ENCODE assay signal across 23 cellular contexts in genomic region chr1:39483276-39483675, GRCh38. TPM values are rescaled to one million over a fixed set of nuclear protein-coding genes. Genes with fewer than 3 reads are reported as not detected.
DNase-seq lines count a peak whose midpoint lies in the region; ATAC-seq and TF ChIP-seq lines count a peak whose summit lies in the region.
"Had no signal": no experiment of that assay in that cellular context is flagged by ENCODE, and none has a peak within 500 bp of the region (broad histone marks: within the 10 kb centered on the region; RNA-seq: fewer than 3 reads in every experiment).

No MANE protein-coding gene starts in this region.

- H3K36me3 ChIP-seq in breast epithelium (no peaks in the 10 kb centered on the region), endodermal cell (ENCODE audit: control insufficient read depth, insufficient read depth, low read length) (peaks cover 86% of the 10 kb centered on the region)

- TF ChIP-seq CTCF in MCF 10A (IDR thresholded peaks at IDR 0.05; ENCODE audit: unreplicated experiment) = no peak
- TF ChIP-seq CTCF in breast epithelium (IDR thresholded peaks at IDR 0.05) = no peak
- no peak for TF ChIP-seq CTCF in endodermal cell (conservative IDR thresholded peaks at IDR 0.05)

- H3K9me3 Mint-ChIP-seq in MCF 10A (ENCODE audit: unreplicated experiment) (no peaks in the 10 kb centered on the region), IgD-negative memory B cell (no peaks in the 10 kb centered on the region), endodermal cell (no peaks in the 10 kb centered on the region)
- no peaks in the 10 kb centered on the region for H3K9me3 Mint-ChIP-seq in stimulated activated naive B cell treated with anti-CD40 and anti-IgM and Interleukin-4, amounts not matched to agents 10 μg/mL and 1 μg/mL and 100 μg/mL, for 72 hours
- H3K9me3 Mint-ChIP-seq: activated B cell treated with CpG ODN at 0.5 μM for 24 hours had no signal

- POLR2A ChIA-PET in MCF 10A (lab: Yijun Ruan, JAX) = no interaction called here

- H3K27ac Mint-ChIP-seq in MCF 10A (ENCODE audit: low read depth, unreplicated experiment) (peak overlapping the region; percentile 65), IgD-negative memory B cell (peak overlapping the region in 2 of 3 donors; percentile 31 to 47), endodermal cell (peak overlapping the region; percentile 33)
- H3K27ac Mint-ChIP-seq in stimulated activated naive B cell treated with anti-CD40 and anti-IgM and Interleukin-4, amounts not matched to agents 10 μg/mL and 1 μg/mL and 100 μg/mL, for 72 hours = peak overlapping the region; percentile 27
- H3K27ac Mint-ChIP-seq: activated B cell treated with CpG ODN at 0.5 μM for 24 hours; activated naive CD8-positive, alpha-beta T cell had no signal

- H3K9me3 ChIP-seq in breast epithelium (no peaks in the 10 kb centered on the region), endodermal cell (ENCODE audit: control insufficient read depth, low read length) (no peaks in the 10 kb centered on the region)
- H3K9me3 ChIP-seq: heart left ventricle, thoracic aorta had no signal

- CTCF ChIA-PET in MCF 10A (lab: Yijun Ruan, JAX) = no interaction called here

- no peak overlapping the region for H3K4me3 ChIP-seq in breast epithelium
- H3K4me3 ChIP-seq in endodermal cell (ENCODE audit: low read length) = no peak overlapping the region
- H3K4me3 ChIP-seq: heart left ventricle, thoracic aorta had no signal

- DNase-seq in MCF 10A (ENCODE audit: unreplicated experiment) (no peak), breast epithelium (ENCODE audit: low spot score in 2 of 2) (no peak), endodermal cell (no peak), superior temporal gyrus (ENCODE audit: extremely low spot score) (no peak), sciatic nerve (ENCODE audit: low spot score) (no peak)
- DNase-seq in stimulated activated naive B cell treated with anti-CD40 and anti-IgM and Interleukin-4, amounts not matched to agents 10 μg/mL and 1 μg/mL and 100 μg/mL, for 72 hours = no peak
- DNase-seq: activated B cell treated with CpG ODN at 0.5 μM for 24 hours; activated CD4-positive, alpha-beta T cell treated with anti-CD3 and anti-CD28 coated beads, Interleukin-2, amount 50 U/mL, for 48 hours; cerebellar nuclear complex; HCEC 1CT; heart left ventricle; NCI-H1417; NCI-H2081 treated with DMSO at 0.1 percent for 48 hours; NCI-H82; retina; T1000 had no signal

- intact Hi-C loops in MCF 10A (cut with micrococcal nuclease) (loop anchor here (10.0 kb wide), 1 partner anchor 172 kb away; no protein-coding TSS in a partner anchor), breast epithelium (cut with DNase I; ENCODE audit: low total_unique reads) (no loop called here), sciatic nerve (cut with DNase I) (no loop called here)

- H3K9ac ChIP-seq in endodermal cell (ENCODE audit: extremely low read depth, low read length, poor library complexity, severe bottlenecking) = no peak overlapping the region

- no peaks in the 10 kb centered on the region for H3K27me3 Mint-ChIP-seq in MCF 10A (ENCODE audit: insufficient read depth, unreplicated experiment)
- H3K27me3 Mint-ChIP-seq in IgD-negative memory B cell = no peaks in the 10 kb centered on the region
- H3K27me3 Mint-ChIP-seq in endodermal cell (ENCODE audit: insufficient read depth) = no peaks in the 10 kb centered on the region
- no peaks in the 10 kb centered on the region for H3K27me3 Mint-ChIP-seq in stimulated activated naive B cell treated with anti-CD40 and anti-IgM and Interleukin-4, amounts not matched to agents 10 μg/mL and 1 μg/mL and 100 μg/mL, for 72 hours
- H3K27me3 Mint-ChIP-seq: activated B cell treated with CpG ODN at 0.5 μM for 24 hours; activated naive CD8-positive, alpha-beta T cell had no signal

- BruUV-seq in MCF 10A (replicated peaks; lab: Mats Ljungman, UMichigan) = no TSS peak

- TF ChIP-seq POLR2A in breast epithelium (IDR thresholded peaks at IDR 0.05) = no peak

- H3K4me3 Mint-ChIP-seq in MCF 10A (ENCODE audit: unreplicated experiment) (no peak overlapping the region), IgD-negative memory B cell (no peak overlapping the region), endodermal cell (no peak overlapping the region)
- no peak overlapping the region for H3K4me3 Mint-ChIP-seq in stimulated activated naive B cell treated with anti-CD40 and anti-IgM and Interleukin-4, amounts not matched to agents 10 μg/mL and 1 μg/mL and 100 μg/mL, for 72 hours
- H3K4me3 Mint-ChIP-seq: activated B cell treated with CpG ODN at 0.5 μM for 24 hours; activated naive CD8-positive, alpha-beta T cell had no signal

- ATAC-seq in stimulated activated naive B cell treated with anti-CD40 and anti-IgM and Interleukin-4, amounts not matched to agents 10 μg/mL and 1 μg/mL and 100 μg/mL, for 72 hours (replicated peaks) = no peak
- no peak for ATAC-seq in sciatic nerve
- ATAC-seq: heart left ventricle, SK-N-SH treated with all-trans-retinoic acid at 6 μM for 48 hours had no signal

- WGBS in endodermal cell (ENCODE audit: insufficient coverage in 1 of 2, insufficient read length in 1 of 2), 2 experiments = 86% methylated on average over 1 of the region's 1 CpG; no CpG with 5 or more reads in 1 of the 2 experiments

- no peaks in the 10 kb centered on the region for H3K4me1 ChIP-seq in breast epithelium
- H3K4me1 ChIP-seq in endodermal cell (ENCODE audit: control insufficient read depth, insufficient read depth, low read length) = no peaks in the 10 kb centered on the region

- H3K27me3 ChIP-seq in breast epithelium (no peaks in the 10 kb centered on the region), endodermal cell (ENCODE audit: control insufficient read depth, insufficient read depth, low read length, poor library complexity, severe bottlenecking) (no peaks in the 10 kb centered on the region)
- H3K27me3 ChIP-seq: heart left ventricle had no signal

- H3K4me1 Mint-ChIP-seq in MCF 10A (ENCODE audit: insufficient read depth, unreplicated experiment) (no peaks in the 10 kb centered on the region), IgD-negative memory B cell (no peaks in the 10 kb centered on the region), endodermal cell (no peaks in the 10 kb centered on the region)
- H3K4me1 Mint-ChIP-seq in stimulated activated naive B cell treated with anti-CD40 and anti-IgM and Interleukin-4, amounts not matched to agents 10 μg/mL and 1 μg/mL and 100 μg/mL, for 72 hours = no peaks in the 10 kb centered on the region
- H3K4me1 Mint-ChIP-seq: activated B cell treated with CpG ODN at 0.5 μM for 24 hours had no signal

- H3K27ac ChIP-seq in breast epithelium = no peak overlapping the region
- H3K27ac ChIP-seq in endodermal cell (ENCODE audit: low read depth, low read length) = no peak overlapping the region
- H3K27ac ChIP-seq: C4-2B, heart left ventricle, HL-60, thoracic aorta had no signal

- H3K36me3 Mint-ChIP-seq in MCF 10A (ENCODE audit: insufficient read depth, unreplicated experiment) (peaks cover 99% of the 10 kb centered on the region), IgD-negative memory B cell (peaks cover 3% of the 10 kb centered on the region), endodermal cell (ENCODE audit: low read depth) (peaks cover 79% of the 10 kb centered on the region)
- peaks cover 27 to 45% of the 10 kb centered on the region in 2 donors for H3K36me3 Mint-ChIP-seq in stimulated activated naive B cell treated with anti-CD40 and anti-IgM and Interleukin-4, amounts not matched to agents 10 μg/mL and 1 μg/mL and 100 μg/mL, for 72 hours

RNA-seq across cellular contexts. Expression of gene BMP8A, which starts 8.2 kb away (rescaled TPM):
- total RNA-seq in MCF 10A (2022) (not detected in 2 replicates), breast epithelium (under 1 TPM in 1 of 3 donors, not detected in 2; 0.33 TPM), endodermal cell (under 1 TPM; 0.66 to 0.75 TPM), sciatic nerve (8.3 TPM)
- 0.21 TPM for polyA plus RNA-seq in IgD-negative memory B cell
- 0.18 TPM for polyA plus RNA-seq in endodermal cell (2013, experiment 1 of 2)
- polyA plus RNA-seq in endodermal cell (2013, experiment 2 of 2) = not detected
- total RNA-seq: osteocyte, thoracic aorta had no signal
